ENCODE assay signal across 1 cellular context in the genomic region with DNA sequence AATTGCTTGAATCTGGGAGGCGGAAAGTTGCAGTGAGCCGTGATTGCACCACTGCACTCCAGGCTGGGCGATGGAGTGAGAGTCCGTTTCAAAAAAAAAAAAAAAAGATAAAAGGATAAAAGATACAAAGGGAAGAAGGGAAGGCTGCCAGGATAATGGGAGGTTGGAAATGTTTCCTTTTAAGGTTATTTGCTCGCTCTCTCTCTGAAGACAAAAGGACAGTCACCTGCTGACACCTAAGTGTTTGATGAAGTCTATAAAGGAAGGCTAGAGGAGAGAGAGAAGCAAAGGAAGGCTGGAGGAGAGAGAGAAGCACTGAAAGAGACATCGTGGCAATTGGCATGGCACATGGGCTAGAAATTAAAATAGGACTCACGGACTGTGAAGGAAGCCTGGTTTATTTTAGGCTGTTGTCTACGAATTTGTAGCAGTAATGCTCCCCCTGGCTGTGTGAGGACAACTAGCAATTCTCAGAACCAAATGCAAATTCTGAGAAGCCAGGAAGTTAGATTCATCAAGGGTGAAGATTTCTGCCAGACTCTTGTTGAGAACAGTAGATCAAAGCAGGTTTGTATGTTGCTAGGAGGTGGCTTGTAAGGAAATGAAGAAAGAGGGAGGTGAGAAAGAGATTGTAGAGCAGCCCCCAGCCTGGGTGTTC.
TF ChIP-seq lines count a peak whose summit lies in the region.

No MANE protein-coding gene starts in this region.

TF ChIP-seq in GM23338, 12 proteins besides CTCF, POLR2A, EP300 and RAD21 (continued from another document):
- TF ChIP-seq, protein P1, sequence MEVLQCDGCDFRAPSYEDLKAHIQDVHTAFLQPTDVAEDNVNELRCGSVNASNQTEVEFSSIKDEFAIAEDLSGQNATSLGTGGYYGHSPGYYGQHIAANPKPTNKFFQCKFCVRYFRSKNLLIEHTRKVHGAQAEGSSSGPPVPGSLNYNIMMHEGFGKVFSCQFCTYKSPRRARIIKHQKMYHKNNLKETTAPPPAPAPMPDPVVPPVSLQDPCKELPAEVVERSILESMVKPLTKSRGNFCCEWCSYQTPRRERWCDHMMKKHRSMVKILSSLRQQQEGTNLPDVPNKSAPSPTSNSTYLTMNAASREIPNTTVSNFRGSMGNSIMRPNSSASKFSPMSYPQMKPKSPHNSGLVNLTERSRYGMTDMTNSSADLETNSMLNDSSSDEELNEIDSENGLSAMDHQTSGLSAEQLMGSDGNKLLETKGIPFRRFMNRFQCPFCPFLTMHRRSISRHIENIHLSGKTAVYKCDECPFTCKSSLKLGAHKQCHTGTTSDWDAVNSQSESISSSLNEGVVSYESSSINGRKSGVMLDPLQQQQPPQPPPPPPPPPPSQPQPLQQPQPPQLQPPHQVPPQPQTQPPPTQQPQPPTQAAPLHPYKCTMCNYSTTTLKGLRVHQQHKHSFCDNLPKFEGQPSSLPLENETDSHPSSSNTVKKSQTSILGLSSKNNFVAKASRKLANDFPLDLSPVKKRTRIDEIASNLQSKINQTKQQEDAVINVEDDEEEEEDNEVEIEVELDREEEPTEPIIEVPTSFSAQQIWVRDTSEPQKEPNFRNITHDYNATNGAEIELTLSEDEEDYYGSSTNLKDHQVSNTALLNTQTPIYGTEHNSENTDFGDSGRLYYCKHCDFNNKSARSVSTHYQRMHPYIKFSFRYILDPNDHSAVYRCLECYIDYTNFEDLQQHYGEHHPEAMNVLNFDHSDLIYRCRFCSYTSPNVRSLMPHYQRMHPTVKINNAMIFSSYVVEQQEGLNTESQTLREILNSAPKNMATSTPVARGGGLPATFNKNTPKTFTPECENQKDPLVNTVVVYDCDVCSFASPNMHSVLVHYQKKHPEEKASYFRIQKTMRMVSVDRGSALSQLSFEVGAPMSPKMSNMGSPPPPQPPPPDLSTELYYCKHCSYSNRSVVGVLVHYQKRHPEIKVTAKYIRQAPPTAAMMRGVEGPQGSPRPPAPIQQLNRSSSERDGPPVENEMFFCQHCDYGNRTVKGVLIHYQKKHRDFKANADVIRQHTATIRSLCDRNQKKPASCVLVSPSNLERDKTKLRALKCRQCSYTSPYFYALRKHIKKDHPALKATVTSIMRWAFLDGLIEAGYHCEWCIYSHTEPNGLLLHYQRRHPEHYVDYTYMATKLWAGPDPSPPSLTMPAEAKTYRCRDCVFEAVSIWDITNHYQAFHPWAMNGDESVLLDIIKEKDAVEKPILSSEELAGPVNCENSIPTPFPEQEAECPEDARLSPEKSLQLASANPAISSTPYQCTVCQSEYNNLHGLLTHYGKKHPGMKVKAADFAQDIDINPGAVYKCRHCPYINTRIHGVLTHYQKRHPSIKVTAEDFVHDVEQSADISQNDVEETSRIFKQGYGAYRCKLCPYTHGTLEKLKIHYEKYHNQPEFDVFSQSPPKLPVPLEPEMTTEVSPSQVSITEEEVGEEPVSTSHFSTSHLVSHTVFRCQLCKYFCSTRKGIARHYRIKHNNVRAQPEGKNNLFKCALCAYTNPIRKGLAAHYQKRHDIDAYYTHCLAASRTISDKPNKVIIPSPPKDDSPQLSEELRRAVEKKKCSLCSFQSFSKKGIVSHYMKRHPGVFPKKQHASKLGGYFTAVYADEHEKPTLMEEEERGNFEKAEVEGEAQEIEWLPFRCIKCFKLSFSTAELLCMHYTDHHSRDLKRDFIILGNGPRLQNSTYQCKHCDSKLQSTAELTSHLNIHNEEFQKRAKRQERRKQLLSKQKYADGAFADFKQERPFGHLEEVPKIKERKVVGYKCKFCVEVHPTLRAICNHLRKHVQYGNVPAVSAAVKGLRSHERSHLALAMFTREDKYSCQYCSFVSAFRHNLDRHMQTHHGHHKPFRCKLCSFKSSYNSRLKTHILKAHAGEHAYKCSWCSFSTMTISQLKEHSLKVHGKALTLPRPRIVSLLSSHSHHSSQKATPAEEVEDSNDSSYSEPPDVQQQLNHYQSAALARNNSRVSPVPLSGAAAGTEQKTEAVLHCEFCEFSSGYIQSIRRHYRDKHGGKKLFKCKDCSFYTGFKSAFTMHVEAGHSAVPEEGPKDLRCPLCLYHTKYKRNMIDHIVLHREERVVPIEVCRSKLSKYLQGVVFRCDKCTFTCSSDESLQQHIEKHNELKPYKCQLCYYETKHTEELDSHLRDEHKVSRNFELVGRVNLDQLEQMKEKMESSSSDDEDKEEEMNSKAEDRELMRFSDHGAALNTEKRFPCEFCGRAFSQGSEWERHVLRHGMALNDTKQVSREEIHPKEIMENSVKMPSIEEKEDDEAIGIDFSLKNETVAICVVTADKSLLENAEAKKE (CRISPR knock-in tag; IDR thresholded peaks at IDR 0.05) = no peak
- TF ChIP-seq CREB1 (CRISPR knock-in tag; IDR thresholded peaks at IDR 0.05; ENCODE audit: low read depth) (no peak), JUNB (IDR thresholded peaks at IDR 0.05; ENCODE audit: unreplicated experiment) (no peak), NANOG (IDR thresholded peaks at IDR 0.05; ENCODE audit: borderline replicate concordance) (no peak)
